1 cellular context compared by ENCODE assay signal in genomic region chr16:81448154-81449131, GRCh38.
TF ChIP-seq lines count a peak whose summit lies in the region.

No MANE protein-coding gene starts in this region.

TF ChIP-seq in HepG2, 621 proteins besides CTCF, POLR2A, EP300 and RAD21 (continued from another document and continues in another):
- TF ChIP-seq USF2 (IDR thresholded peaks at IDR 0.05; ENCODE audit: low read depth, low read length) (0 out of 2 replicates have a peak, but pooled peaks have one; percentile 3), USF2 (CRISPR knock-in tag; IDR thresholded peaks at IDR 0.05; ENCODE audit: borderline replicate concordance) (peak; percentile 58; the same call in 1 of the 2 replicates), STAT6 (CRISPR knock-in tag; IDR thresholded peaks at IDR 0.05; ENCODE audit: borderline replicate concordance) (peak; percentile 75; the same call in 1 of the 2 replicates), REST (IDR thresholded peaks at IDR 0.05; ENCODE audit: borderline replicate concordance in 1 of 2, low read depth in 1 of 2, low read length in 2 of 2) (peak in 1 of 2 experiments; percentile 66; a peak in 2 of 4 replicates), MXI1 (IDR thresholded peaks at IDR 0.05; ENCODE audit: borderline replicate concordance, low read depth, low read length) (peak; percentile 95; the same call in 2 of the 3 replicates), ZNF333 (CRISPR knock-in tag; IDR thresholded peaks at IDR 0.05; ENCODE audit: borderline replicate concordance) (no peak), ZFP37 (CRISPR knock-in tag; IDR thresholded peaks at IDR 0.05; ENCODE audit: borderline replicate concordance) (peak; percentile 94), ZFX (CRISPR knock-in tag; IDR thresholded peaks at IDR 0.05; ENCODE audit: low read depth) (peak; percentile 91), GTF2F1 (IDR thresholded peaks at IDR 0.05; ENCODE audit: low read length) (0 out of 2 replicates have a peak, but pooled peaks have one; percentile 42), ASH2L (IDR thresholded peaks at IDR 0.05; ENCODE audit: insufficient read length, low read depth, low read length) (peak; percentile 82), ZSCAN5A (CRISPR knock-in tag; IDR thresholded peaks at IDR 0.05; ENCODE audit: borderline replicate concordance) (no peak; the same call in 1 of the 2 replicates), ZNF274 (CRISPR knock-in tag; IDR thresholded peaks at IDR 0.05) (peak; percentile 93), ZNF747 (CRISPR knock-in tag; IDR thresholded peaks at IDR 0.05; ENCODE audit: borderline replicate concordance) (peak; percentile 93), NFE2L1 (CRISPR knock-in tag; IDR thresholded peaks at IDR 0.05; ENCODE audit: borderline replicate concordance) (peak; percentile 40; the same call in 1 of the 2 replicates), TFAP4 (IDR thresholded peaks at IDR 0.05; ENCODE audit: borderline replicate concordance, low read depth) (peak; percentile 100), GABPB1 (CRISPR knock-in tag; IDR thresholded peaks at IDR 0.05) (peak; percentile 72), CCDC6 (CRISPR knock-in tag; IDR thresholded peaks at IDR 0.05) (peak; percentile 99), LRRFIP1 (CRISPR knock-in tag; conservative IDR thresholded peaks at IDR 0.05) (no peak), ZNF121 (CRISPR knock-in tag; IDR thresholded peaks at IDR 0.05) (peak; percentile 72; the same call in 1 of the 2 replicates), KLF9 (CRISPR knock-in tag; IDR thresholded peaks at IDR 0.05; ENCODE audit: low read depth) (no peak; the same call in 1 of the 2 replicates), ZNF776 (CRISPR knock-in tag; IDR thresholded peaks at IDR 0.05) (0 out of 2 replicates have a peak, but pooled peaks have one; percentile 18), HOXA3 (CRISPR knock-in tag; IDR thresholded peaks at IDR 0.05) (peak; percentile 95), U2AF2 (IDR thresholded peaks at IDR 0.05; ENCODE audit: low read depth, low read length) (no peak), FOXK1 (CRISPR knock-in tag; IDR thresholded peaks at IDR 0.05; ENCODE audit: borderline replicate concordance, low read depth) (peak; percentile 97), ARHGAP35 (CRISPR knock-in tag; IDR thresholded peaks at IDR 0.05; ENCODE audit: borderline replicate concordance) (peak; percentile 93), TBP (CRISPR knock-in tag; IDR thresholded peaks at IDR 0.05) (peak; percentile 62; the same call in 1 of the 2 replicates), PHF20 (CRISPR knock-in tag; IDR thresholded peaks at IDR 0.05) (no peak; the same call in 1 of the 2 replicates), ZNF350 (CRISPR knock-in tag; IDR thresholded peaks at IDR 0.05; ENCODE audit: borderline replicate concordance, low read depth) (peak; percentile 95), EEA1 (CRISPR knock-in tag; IDR thresholded peaks at IDR 0.05; ENCODE audit: borderline replicate concordance) (peak; percentile 51; the same call in 1 of the 2 replicates), TP53 (CRISPR knock-in tag; conservative IDR thresholded peaks at IDR 0.05) (peak; percentile 9), BRCA1 (CRISPR knock-in tag; IDR thresholded peaks at IDR 0.05) (peak; percentile 91; the same call in 1 of the 2 replicates), ZNF574 (CRISPR knock-in tag; IDR thresholded peaks at IDR 0.05) (peak; percentile 92), FUBP1 (CRISPR knock-in tag; IDR thresholded peaks at IDR 0.05; ENCODE audit: borderline replicate concordance) (no peak), STAT5B (CRISPR knock-in tag; IDR thresholded peaks at IDR 0.05) (0 out of 2 replicates have a peak, but pooled peaks have one; percentile 67), PHB2 (IDR thresholded peaks at IDR 0.05; ENCODE audit: partially characterized antibody) (no peak), RFXANK (CRISPR knock-in tag; IDR thresholded peaks at IDR 0.05) (peak; percentile 87; the same call in 1 of the 2 replicates), KDM5B (CRISPR knock-in tag; IDR thresholded peaks at IDR 0.05; ENCODE audit: borderline replicate concordance) (peak; percentile 63; the same call in 1 of the 2 replicates), GMEB1 (CRISPR knock-in tag; IDR thresholded peaks at IDR 0.05; ENCODE audit: borderline replicate concordance) (peak; percentile 78), ZFP82 (CRISPR knock-in tag; IDR thresholded peaks at IDR 0.05; ENCODE audit: borderline replicate concordance) (no peak), FOXK2 (IDR thresholded peaks at IDR 0.05) (peak; percentile 94)
